Comparison of ENCODE assay signal across 8 cellular contexts in genomic region chr2:714005-714741, GRCh38. TPM values are rescaled to one million over a fixed set of nuclear protein-coding genes. Genes with fewer than 3 reads are reported as not detected.
DNase-seq lines count a peak whose midpoint lies in the region; ATAC-seq, FAIRE-seq and TF ChIP-seq lines count a peak whose summit lies in the region.
"Had no signal": no experiment of that assay in that cellular context is flagged by ENCODE, and none has a peak within 500 bp of the region (broad histone marks: within the 10 kb centered on the region; RNA-seq: fewer than 3 reads in every experiment).

No MANE protein-coding gene starts in this region.

- DNase-seq in G401 (ENCODE audit: low spot score) (peak; percentile 56), NCI-H2196 (lab: John Stamatoyannopoulos, UW; ENCODE audit: unreplicated experiment) (peak; percentile 58), left ventricle myocardium inferior (no peak), small intestine (peak; percentile 49)

- peak; percentile 96 for ATAC-seq in GM19438 (IDR thresholded peaks at IDR 0.05; ENCODE audit: low read depth, unreplicated experiment)
- ATAC-seq in HG03280 (IDR thresholded peaks at IDR 0.05; ENCODE audit: unreplicated experiment): peak; percentile 86
- ATAC-seq in activated T-helper 17 cell treated with anti-CD3 and anti-CD28 coated beads, Interleukin-2, amount 50 U/mL, for 72 hours (replicated peaks): peak; percentile 66

- no peaks in the 10 kb centered on the region for H3K9me3 Mint-ChIP-seq in activated T-helper 17 cell treated with anti-CD3 and anti-CD28 coated beads, Interleukin-2, amount 50 U/mL, for 72 hours

- H3K4me3 Mint-ChIP-seq in activated T-helper 17 cell treated with anti-CD3 and anti-CD28 coated beads, Interleukin-2, amount 50 U/mL, for 72 hours: no peak overlapping the region

- no peak overlapping the region for H3K4me3 ChIP-seq in left ventricle myocardium inferior
- no peak overlapping the region for H3K4me3 ChIP-seq in small intestine (ENCODE audit: low read depth in 1 of 2, low read length in 2 of 2)

- no peaks in the 10 kb centered on the region for H3K4me1 ChIP-seq in left ventricle myocardium inferior
- H3K4me1 ChIP-seq in small intestine (ENCODE audit: control insufficient read depth in 2 of 2, insufficient read depth in 1 of 2, low read depth in 1 of 2, low read length in 1 of 2): no peaks in the 10 kb centered on the region

- H3K9me3 ChIP-seq in left ventricle myocardium inferior (replicated peaks) (peaks cover 3% of the 10 kb centered on the region), small intestine (ENCODE audit: control insufficient read depth, low read depth) (no peaks in the 10 kb centered on the region)

- FAIRE-seq in small intestine (lab: Jason Lieb, UNC): no peak
- FAIRE-seq: colon had no signal

- no peak overlapping the region for H3K27ac Mint-ChIP-seq in activated T-helper 17 cell treated with anti-CD3 and anti-CD28 coated beads, Interleukin-2, amount 50 U/mL, for 72 hours

- TF ChIP-seq CTCF in left ventricle myocardium inferior (IDR thresholded peaks at IDR 0.05; ENCODE audit: borderline replicate concordance): peak; percentile 70

- H3K27ac ChIP-seq in left ventricle myocardium inferior (replicated peaks): no peak overlapping the region
- H3K27ac ChIP-seq in small intestine (ENCODE audit: low read depth in 1 of 2, low read length in 1 of 2): no peak overlapping the region

- H3K27me3 ChIP-seq in left ventricle myocardium inferior (ENCODE audit: low read depth) (peaks cover 93% of the 10 kb centered on the region), small intestine (ENCODE audit: control insufficient read depth in 2 of 2, insufficient read depth in 2 of 2, low read length in 2 of 2) (peaks cover 0 to 2% of the 10 kb centered on the region in 2 donors)

- H3K36me3 Mint-ChIP-seq in activated T-helper 17 cell treated with anti-CD3 and anti-CD28 coated beads, Interleukin-2, amount 50 U/mL, for 72 hours (ENCODE audit: low read depth): no peaks in the 10 kb centered on the region

- in situ Hi-C loops in G401 (cut with HindIII; ENCODE audit: low sequenced_read_pairs): no loop called here

- H3K36me3 ChIP-seq in left ventricle myocardium inferior (no peaks in the 10 kb centered on the region), small intestine (ENCODE audit: control insufficient read depth in 2 of 2, insufficient read depth in 2 of 2, low read length in 2 of 2) (no peaks in the 10 kb centered on the region)

- WGBS in small intestine, 3 donors: 61 to 62% (median 61%) methylated on average over 17 of the region's 17 CpGs

- no peaks in the 10 kb centered on the region for H3K4me1 Mint-ChIP-seq in activated T-helper 17 cell treated with anti-CD3 and anti-CD28 coated beads, Interleukin-2, amount 50 U/mL, for 72 hours

- intact Hi-C loops in left ventricle myocardium inferior (cut with micrococcal nuclease): no loop called here

- peaks cover 44% of the 10 kb centered on the region for H3K27me3 Mint-ChIP-seq in activated T-helper 17 cell treated with anti-CD3 and anti-CD28 coated beads, Interleukin-2, amount 50 U/mL, for 72 hours

RNA-seq across cellular contexts. Expression of gene TMEM18, which starts 37.0 kb away (rescaled TPM):
- total RNA-seq in G401 (2014; rRNA removed; shearing (Covaris generic)): 18.1 and 39.4 TPM in 2 replicates
- total RNA-seq in activated T-helper 17 cell treated with anti-CD3 and anti-CD28 coated beads, Interleukin-2, amount 50 U/mL, for 72 hours: 10 to 100 TPM; 35.4 to 36.6 TPM
- 10.4 TPM for total RNA-seq in left ventricle myocardium inferior
- 10 to 100 TPM; 22.1 to 26.5 (median 25.2) TPM for polyA plus RNA-seq in small intestine
